ENCODE assay signal across 8 cellular contexts in the genomic region with DNA sequence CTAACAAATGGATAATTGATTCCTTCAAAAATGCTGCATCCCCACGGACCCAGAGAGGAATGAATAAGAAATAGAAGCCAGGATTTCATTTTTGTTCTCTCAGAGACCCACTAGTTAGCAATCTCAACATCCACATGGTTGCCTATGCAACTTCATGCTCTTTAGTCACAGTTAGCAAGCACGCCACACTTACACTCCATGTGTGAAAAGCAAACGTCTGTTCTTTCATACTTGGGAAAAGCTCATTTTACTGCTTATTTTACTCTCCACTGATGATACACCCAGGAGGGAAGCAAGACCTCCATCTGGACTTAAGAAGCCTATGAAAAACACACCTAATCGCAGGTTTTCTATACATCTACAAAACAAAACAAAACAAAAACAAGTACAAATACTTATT.
"Had no signal": no experiment of that assay in that cellular context is flagged by ENCODE, and none has a peak within 500 bp of the region (broad histone marks: within the 10 kb centered on the region; RNA-seq: fewer than 3 reads in every experiment).

No MANE protein-coding gene starts in this region.

- DNase-seq: GM23248, GOT3, H7, HFFc6, KBM-7 had no signal

- ATAC-seq: HCT116, HepG2 had no signal

- H3K4me3 ChIP-seq: GM23248, HAP-1 had no signal

- H3K36me3 ChIP-seq: HAP-1 had no signal

- H3K9ac ChIP-seq: GM23248 had no signal

- H3K9me3 ChIP-seq: HAP-1 had no signal
